ENCODE assay signal across 25 cellular contexts in the genomic region with DNA sequence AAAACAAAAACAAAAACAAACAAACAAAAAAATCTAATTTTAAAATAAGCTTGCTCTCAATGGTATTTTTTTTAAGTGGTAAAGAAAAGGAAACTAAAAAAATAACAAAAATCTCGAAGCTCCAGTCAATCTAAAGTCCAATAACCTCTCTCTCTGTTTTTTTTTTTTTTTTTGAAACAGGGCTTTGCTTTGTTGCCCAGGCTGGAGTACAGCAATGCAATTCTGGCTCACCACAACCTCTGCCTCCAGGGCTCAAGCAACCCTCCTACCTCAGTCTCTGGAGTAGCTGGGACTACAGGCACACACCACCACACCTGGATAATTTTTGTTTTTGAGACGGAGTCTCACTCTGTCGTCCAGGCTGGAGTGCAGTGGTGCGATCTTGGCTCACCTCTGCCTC. TPM values are rescaled to one million over a fixed set of nuclear protein-coding genes. Genes with fewer than 3 reads are reported as not detected.
"Had no signal": no experiment of that assay in that cellular context is flagged by ENCODE, and none has a peak within 500 bp of the region (broad histone marks: within the 10 kb centered on the region; RNA-seq: fewer than 3 reads in every experiment).

No MANE protein-coding gene starts in this region.

- ATAC-seq: left cardiac atrium; left lung; naive thymus-derived CD8-positive, alpha-beta T cell; pancreas; right cardiac atrium; stimulated activated memory B cell treated with anti-CD40 and anti-IgM and Interleukin-4, amounts not matched to agents 10 μg/mL and 1 μg/mL and 100 μg/mL, for 72 hours; stimulated activated naive CD8-positive, alpha-beta T cell treated with anti-CD3 and anti-CD28 coated beads, Interleukin-15, amount 100 ng/mL, for 72 hours; upper lobe of right lung had no signal

- H3K9me3 ChIP-seq: left lung, pancreas, prostate gland, sigmoid colon, tibial nerve, upper lobe of right lung had no signal

- FAIRE-seq: keratinocyte, pancreas, small intestine, urothelium cell line had no signal

- DNase-seq: hippocampal formation; kidney glomerular epithelial cell; left cardiac atrium; naive thymus-derived CD8-positive, alpha-beta T cell; nucleus accumbens; pancreas; retina; right cardiac atrium; sigmoid colon; small intestine; stimulated activated CD4-positive, alpha-beta T cell treated with anti-CD3 and anti-CD28 coated beads, Interleukin-1b, Interleukin-23, amount 100 ng/mL, for 48 hours; stimulated activated CD4-positive, alpha-beta T cell treated with anti-CD3 and anti-CD28 coated beads, Interleukin-2, amount 100 ng/mL, for 48 hours; stimulated activated CD4-positive, alpha-beta T cell treated with anti-CD3 and anti-CD28 coated beads, Interleukin-4, amount 100 ng/mL, for 4 hours; stimulated activated CD8-positive, alpha-beta memory T cell treated with anti-CD3 and anti-CD28 coated beads, Interleukin-4, amount 100 ng/mL, for 48 hours; stimulated activated naive CD4-positive, alpha-beta T cell treated with Interleukin-2 at 50 U/mL for 16 hours; stimulated activated naive CD8-positive, alpha-beta T cell treated with anti-CD3 and anti-CD28 coated beads, Interleukin-15, amount 100 ng/mL, for 72 hours; substantia nigra; upper lobe of right lung had no signal

- H3K4me1 ChIP-seq: left lung, pancreas, prostate gland, sigmoid colon, tibial nerve, upper lobe of right lung had no signal

- H3K27me3 ChIP-seq: left lung, pancreas, sigmoid colon, tibial nerve, upper lobe of right lung had no signal

- H3K36me3 ChIP-seq: left lung, pancreas, prostate gland, sigmoid colon, tibial nerve, upper lobe of right lung had no signal

- H3K4me3 ChIP-seq: left lung, lung, pancreas, prostate gland, sigmoid colon, tibial nerve, upper lobe of right lung had no signal

- H3K27ac ChIP-seq: left lung, pancreas, prostate gland, sigmoid colon, tibial nerve, upper lobe of right lung had no signal

RNA-seq across cellular contexts. Expression of a gene that starts 25.9 kb away (rescaled TPM):
- total RNA-seq: naive thymus-derived CD8-positive, alpha-beta T cell had no signal
